Comparison of ENCODE assay signal across 26 cellular contexts in the genomic region with DNA sequence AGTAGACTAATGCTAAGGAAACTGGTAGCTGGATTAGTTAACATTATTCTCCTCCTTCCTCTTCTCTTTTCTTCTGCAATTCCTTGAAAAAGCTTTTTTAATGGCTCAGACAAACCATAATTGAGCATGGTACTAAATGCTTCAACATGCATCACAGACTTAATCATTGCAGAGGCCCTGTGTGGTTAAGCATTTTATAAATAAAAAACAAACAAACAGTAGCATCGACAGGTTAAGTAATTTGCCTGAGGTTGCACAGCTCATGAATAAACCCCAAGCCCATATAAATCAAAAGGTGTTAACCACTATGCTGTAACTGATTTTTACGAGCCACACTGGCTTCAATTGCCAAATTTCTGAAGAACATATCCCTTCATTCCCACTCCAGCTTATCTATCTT.
"Had no signal": no experiment of that assay in that cellular context is flagged by ENCODE, and none has a peak within 500 bp of the region (broad histone marks: within the 10 kb centered on the region; RNA-seq: fewer than 3 reads in every experiment).

No MANE protein-coding gene starts in this region.

- H3K9me3 ChIP-seq: ovary, psoas muscle, right atrium auricular region, right lobe of liver, sigmoid colon, stomach, thoracic aorta, thyroid gland, tibial nerve, upper lobe of left lung, vagina had no signal

- H3K4me1 ChIP-seq: neural progenitor cell, parathyroid adenoma, psoas muscle, right atrium auricular region, thyroid gland, tibial nerve, vagina had no signal

- ATAC-seq: natural killer cell; psoas muscle; right lobe of liver; stimulated activated effector memory CD8-positive, alpha-beta T cell treated with anti-CD3 and anti-CD28 coated beads, Interleukin-12 subunit alpha, Interleukin-12 subunit beta, amount 100 ng/mL, for 72 hours; stimulated activated naive B cell treated with anti-CD40 and anti-IgM and Interleukin-4, amounts not matched to agents 10 μg/mL and 1 μg/mL and 100 μg/mL, for 72 hours had no signal

- H3K4me3 ChIP-seq: neural progenitor cell, ovary, psoas muscle, right atrium auricular region, right lobe of liver, sigmoid colon, stomach, thoracic aorta, thyroid gland, tibial nerve, upper lobe of left lung, vagina had no signal

- H3K27me3 ChIP-seq: neural progenitor cell, ovary, right atrium auricular region, right lobe of liver, sigmoid colon, stomach, thyroid gland, tibial nerve, upper lobe of left lung, vagina had no signal

- H3K27ac ChIP-seq: neural progenitor cell, ovary, parathyroid adenoma, psoas muscle, right atrium auricular region, right lobe of liver, sigmoid colon, stomach, thoracic aorta, thyroid gland, tibial nerve, upper lobe of left lung, vagina had no signal

- DNase-seq: natural killer cell; occipital lobe; ovary; posterior cingulate gyrus; psoas muscle; retina; right lobe of liver; sigmoid colon; small intestine; stimulated activated CD4-positive, alpha-beta T cell treated with anti-CD3 and anti-CD28 coated beads, Interleukin-15, amount 100 ng/mL, for 24 hours; stimulated activated CD4-positive, alpha-beta T cell treated with anti-CD3 and anti-CD28 coated beads, Interleukin-2, amount 100 ng/mL, for 24 hours; stimulated activated CD4-positive, alpha-beta T cell treated with anti-CD3 and anti-CD28 coated beads, Interleukin-2, amount 100 ng/mL, for 48 hours; stimulated activated CD4-positive, alpha-beta T cell treated with anti-CD3 and anti-CD28 coated beads, Interleukin-4, amount 100 ng/mL, for 24 hours; stimulated activated naive B cell treated with anti-CD40 and anti-IgM and Interleukin-4, amounts not matched to agents 10 μg/mL and 1 μg/mL and 100 μg/mL, for 72 hours; stimulated activated naive CD4-positive, alpha-beta T cell treated with Interleukin-2 at 50 U/mL for 16 hours; stomach; thyroid gland; trophoblast cell; upper lobe of left lung had no signal
